ENCODE assay signal across 22 cellular contexts in genomic region chr7:70789481-70790214, GRCh38.
"Had no signal": no experiment of that assay in that cellular context is flagged by ENCODE, and none has a peak within 500 bp of the region (broad histone marks: within the 10 kb centered on the region; RNA-seq: fewer than 3 reads in every experiment).

No MANE protein-coding gene starts in this region.

- H3K27ac Mint-ChIP-seq: activated naive CD8-positive, alpha-beta T cell treated with anti-CD3 and anti-CD28 coated beads for 36 hours; memory B cell; progenitor cell of endocrine pancreas had no signal

- H3K27ac ChIP-seq: esophagus squamous epithelium, gastrocnemius medialis, tibial artery had no signal

- DNase-seq: activated CD4-positive, alpha-beta T cell treated with anti-CD3 and anti-CD28 coated beads, Interleukin-2, amount 50 U/mL, for 1 hour; activated CD8-positive, alpha-beta memory T cell treated with anti-CD3 and anti-CD28 coated beads, Interleukin-2, amount 50 U/mL, for 48 hours; activated naive CD4-positive, alpha-beta T cell treated with Interleukin-2 at 50 U/mL for 16 hours; activated naive CD8-positive, alpha-beta T cell treated with anti-CD3 and anti-CD28 coated beads for 36 hours; activated T-cell treated with anti-CD3 and anti-CD28 coated beads, Interleukin-2, amount 50 U/mL, for 4 hours; amniotic stem cell; dermis blood vessel endothelial cell; effector CD8-positive, alpha-beta T cell; esophagus squamous epithelium; gastrocnemius medialis; head of caudate nucleus; hypothalamus; left cardiac atrium; retina; stimulated activated CD4-positive, alpha-beta T cell treated with anti-CD3 and anti-CD28 coated beads, Interleukin-2, amount 100 ng/mL, for 48 hours; stimulated activated CD8-positive, alpha-beta memory T cell treated with anti-CD3 and anti-CD28 coated beads, Interleukin-4, amount 100 ng/mL, for 48 hours; stimulated activated naive CD4-positive, alpha-beta T cell; SW 1271; tibial artery had no signal

- H3K36me3 Mint-ChIP-seq: activated naive CD8-positive, alpha-beta T cell treated with anti-CD3 and anti-CD28 coated beads for 36 hours had no signal

- H3K4me1 Mint-ChIP-seq: activated naive CD8-positive, alpha-beta T cell treated with anti-CD3 and anti-CD28 coated beads for 36 hours; memory B cell had no signal

- H3K9me3 ChIP-seq: esophagus squamous epithelium, gastrocnemius medialis, tibial artery had no signal

- H3K4me1 ChIP-seq: esophagus squamous epithelium, gastrocnemius medialis, tibial artery had no signal

- H3K4me3 Mint-ChIP-seq: activated naive CD8-positive, alpha-beta T cell treated with anti-CD3 and anti-CD28 coated beads for 36 hours; activated T-cell treated with anti-CD3 and anti-CD28 coated beads, Interleukin-2, amount 50 U/mL, for 4 hours; memory B cell had no signal

- H3K27me3 Mint-ChIP-seq: activated naive CD8-positive, alpha-beta T cell treated with anti-CD3 and anti-CD28 coated beads for 36 hours; memory B cell; progenitor cell of endocrine pancreas had no signal

- H3K27me3 ChIP-seq: esophagus squamous epithelium, gastrocnemius medialis, tibial artery had no signal

- H3K9me3 Mint-ChIP-seq: activated naive CD8-positive, alpha-beta T cell treated with anti-CD3 and anti-CD28 coated beads for 36 hours; activated T-cell treated with anti-CD3 and anti-CD28 coated beads, Interleukin-2, amount 50 U/mL, for 4 hours; memory B cell had no signal

- H3K4me3 ChIP-seq: esophagus squamous epithelium, gastrocnemius medialis, tibial artery had no signal

- ATAC-seq: activated CD4-positive, CD25-positive, alpha-beta regulatory T cell treated with anti-CD3 and anti-CD28 coated beads, Interleukin-2, amount 50 U/mL, for 24 hours; activated T-cell treated with anti-CD3 and anti-CD28 coated beads, Interleukin-2, amount 50 U/mL, for 4 hours; gastrocnemius medialis; left cardiac atrium had no signal
